ENCODE assay signal across 8 cellular contexts in genomic region chr7:47979145-47979831, GRCh38. TPM values are rescaled to one million over a fixed set of nuclear protein-coding genes. Genes with fewer than 3 reads are reported as not detected.
DNase-seq lines count a peak whose midpoint lies in the region; ATAC-seq and TF ChIP-seq lines count a peak whose summit lies in the region.

TSS of gene HUS1 (minus strand) at chr7:47979615. CDS start at chr7:47979519, 96 bp downstream.

- H3K4me3 Mint-ChIP-seq in activated T-cell treated with anti-CD3 and anti-CD28 coated beads, Interleukin-2, amount 50 U/mL, for 4 hours = peak within 1 kb of the TSS; percentile 94

- H3K4me1 ChIP-seq in Panc1 (ENCODE audit: control insufficient read depth, insufficient read depth, low read length) (peaks cover 22% of the 10 kb centered on the region), muscle layer of colon (ENCODE audit: insufficient read depth, low read length) (peaks cover 16% of the 10 kb centered on the region)

- no peak for TF ChIP-seq CTCF in Panc1 (IDR thresholded peaks at IDR 0.05)

- H3K4me3 ChIP-seq in Panc1 (ENCODE audit: low read depth in 2 of 2, low read length in 2 of 2) (peak within 1 kb of the TSS; percentile 91 to 94), muscle layer of colon (ENCODE audit: low read depth in 1 of 2, low read length in 2 of 2) (peak within 1 kb of the TSS; percentile 91 to 93)

- no peaks in the 10 kb centered on the region for H3K27me3 ChIP-seq in Panc1 (ENCODE audit: control insufficient read depth, insufficient read depth, low read length)
- H3K27me3 ChIP-seq in muscle layer of colon (ENCODE audit: control insufficient read depth in 1 of 2, insufficient read depth in 2 of 2, low read length in 2 of 2) = no peaks in the 10 kb centered on the region

- H3K27ac ChIP-seq in Panc1 (ENCODE audit: low read length) (peak within 1 kb of the TSS; percentile 97), muscle layer of colon (ENCODE audit: low read depth, low read length) (peak within 1 kb of the TSS; percentile 86)

- no TSS peak for BruUV-seq in Panc1 (replicated peaks; lab: Mats Ljungman, UMichigan)

- H3K9me3 Mint-ChIP-seq in activated T-cell treated with anti-CD3 and anti-CD28 coated beads, Interleukin-2, amount 50 U/mL, for 4 hours = no peaks in the 10 kb centered on the region

- peaks cover 18% of the 10 kb centered on the region for H3K4me1 Mint-ChIP-seq in activated T-cell treated with anti-CD3 and anti-CD28 coated beads, Interleukin-2, amount 50 U/mL, for 4 hours (ENCODE audit: low read depth)

- POLR2A ChIA-PET in Panc1 (lab: Charles Lee) = interaction anchor here (0.5 kb wide), 1 partner anchor 9 kb away, joined by 4 read pairs; no protein-coding TSS in a partner anchor

- in situ Hi-C loops in KBM-7 (cut with MboI; ENCODE audit: low pct_unique_long_range_greater_than_20kb, low sequenced_read_pairs) (no loop called here), Panc1 (cut with HindIII; ENCODE audit: low pct_unique_long_range_greater_than_20kb, low sequenced_read_pairs) (no loop called here)

- H3K9me3 ChIP-seq in Panc1 (ENCODE audit: control insufficient read depth, insufficient read depth, low read depth, low read length) (no peaks in the 10 kb centered on the region), muscle layer of colon (ENCODE audit: low read length) (no peaks in the 10 kb centered on the region)

- ATAC-seq in GM21723 (IDR thresholded peaks at IDR 0.05; ENCODE audit: unreplicated experiment) (peak; percentile 100), Panc1 (peak; percentile 100), esophagus mucosa (peak; percentile 99)
- ATAC-seq in activated T-cell treated with anti-CD3 and anti-CD28 coated beads, Interleukin-2, amount 50 U/mL, for 4 hours = peak; percentile 98

- H3K36me3 ChIP-seq in Panc1 (ENCODE audit: control insufficient read depth, insufficient read depth, low read length) = peaks cover 34% of the 10 kb centered on the region
- H3K36me3 ChIP-seq in muscle layer of colon (ENCODE audit: insufficient read depth, low read length) = peaks cover 36% of the 10 kb centered on the region

- H3K36me3 Mint-ChIP-seq in activated T-cell treated with anti-CD3 and anti-CD28 coated beads, Interleukin-2, amount 50 U/mL, for 4 hours (ENCODE audit: insufficient read depth) = peaks cover 21% of the 10 kb centered on the region

- DNase-seq in DMS79 (lab: John Stamatoyannopoulos, UW) (peak; percentile 83), KBM-7 (peak; percentile 94), Panc1 (ENCODE audit: low read depth, low spot score) (peak; percentile 82)
- peak; percentile 90 for DNase-seq in activated T-cell treated with anti-CD3 and anti-CD28 coated beads, Interleukin-2, amount 50 U/mL, for 4 hours
- peak; percentile 82 for DNase-seq in stimulated activated CD8-positive, alpha-beta memory T cell treated with anti-CD3 and anti-CD28 coated beads, Interleukin-7, amount 100 ng/mL, for 24 hours (ENCODE audit: low read depth)

- CTCF ChIA-PET in Panc1 (lab: Charles Lee) = no interaction called here

- intact Hi-C loops in Panc1 (cut with micrococcal nuclease; ENCODE audit: unreplicated experiment) = no loop called here

- peak within 1 kb of the TSS; percentile 96 for H3K9ac ChIP-seq in muscle layer of colon (ENCODE audit: low read length)

- no peaks in the 10 kb centered on the region for H3K27me3 Mint-ChIP-seq in activated T-cell treated with anti-CD3 and anti-CD28 coated beads, Interleukin-2, amount 50 U/mL, for 4 hours (ENCODE audit: low read depth)

RNA-seq across cellular contexts. Expression of gene HUS1, which starts in this region (rescaled TPM):
- total RNA-seq in Panc1 (2021; ENCODE audit: unreplicated experiment) (72.7 TPM), esophagus mucosa (20.0 TPM)
- polyA plus RNA-seq in Panc1 (2012; ENCODE audit: insufficient read length) = 29.3 TPM
- 10 to 100 TPM; 48.9 to 55.3 (median 54.8) TPM for total RNA-seq in activated T-cell treated with anti-CD3 and anti-CD28 coated beads, Interleukin-2, amount 50 U/mL, for 4 hours

Comparison
In these comparisons a context has a peak if more than half of its experiments do, and no peak if none do; other contexts are left out.
1. Peak in every context shown above with its lines: DNase-seq, ATAC-seq, H3K4me3 ChIP-seq and H3K27ac ChIP-seq.